Comparison of ENCODE assay signal across 17 cellular contexts in genomic region chr19:29214411-29214810, GRCh38. TPM values are rescaled to one million over a fixed set of nuclear protein-coding genes. Genes with fewer than 3 reads are reported as not detected.
DNase-seq lines count a peak whose midpoint lies in the region; ATAC-seq and TF ChIP-seq lines count a peak whose summit lies in the region.
"Had no signal": no experiment of that assay in that cellular context is flagged by ENCODE, and none has a peak within 500 bp of the region (broad histone marks: within the 10 kb centered on the region; RNA-seq: fewer than 3 reads in every experiment).

No MANE protein-coding gene starts in this region.

- DNase-seq in CD4-positive, CD25-positive, alpha-beta regulatory T cell: no peak
- no peak for DNase-seq in CD8-positive, alpha-beta T cell
- peak; percentile 70 for DNase-seq in esophagus muscularis mucosa (ENCODE audit: extremely low spot score)
- no peak for DNase-seq in body of pancreas
- no peak for DNase-seq in NCI-H1417 (lab: John Stamatoyannopoulos, UW)
- DNase-seq: C1 segment of cervical spinal cord, DMS53, H7, Kasumi-1, MG63, NCI-H1092, NCI-H510A, NCI-H774 had no signal

- no peak for TF ChIP-seq CTCF in CD8-positive, alpha-beta T cell (IDR thresholded peaks at IDR 0.05)
- no peak for TF ChIP-seq CTCF in esophagus muscularis mucosa (IDR thresholded peaks at IDR 0.05)
- TF ChIP-seq CTCF in nephron (IDR thresholded peaks at IDR 0.05; ENCODE audit: unreplicated experiment in 3 of 3): no peak
- no peak for TF ChIP-seq CTCF in body of pancreas (IDR thresholded peaks at IDR 0.05)

- peaks cover 21% of the 10 kb centered on the region for H3K4me1 ChIP-seq in CD4-positive, CD25-positive, alpha-beta regulatory T cell (ENCODE audit: control insufficient read depth, insufficient read depth, low read length, poor library complexity, severe bottlenecking)
- H3K4me1 ChIP-seq in CD8-positive, alpha-beta T cell (ENCODE audit: insufficient read depth, low read length): peaks cover 16% of the 10 kb centered on the region
- peaks cover 14 to 24% (median 20%) of the 10 kb centered on the region in 4 donors for H3K4me1 ChIP-seq in esophagus muscularis mucosa
- peaks cover 17% of the 10 kb centered on the region for H3K4me1 ChIP-seq in body of pancreas

- CTCF ChIA-PET in CD8-positive, alpha-beta T cell (lab: Charles Lee): no interaction called here

- no peaks in the 10 kb centered on the region for H3K27me3 ChIP-seq in CD4-positive, CD25-positive, alpha-beta regulatory T cell (ENCODE audit: control insufficient read depth, insufficient read depth, low read length)
- no peaks in the 10 kb centered on the region for H3K27me3 ChIP-seq in CD8-positive, alpha-beta T cell (ENCODE audit: insufficient read depth, low read length)
- H3K27me3 ChIP-seq in esophagus muscularis mucosa (peaks cover 0 to 5% (median 0%) of the 10 kb centered on the region in 4 donors), body of pancreas (no peaks in the 10 kb centered on the region)

- no peak for TF ChIP-seq EP300 in esophagus muscularis mucosa (IDR thresholded peaks at IDR 0.05)

- no peak for TF ChIP-seq POLR2A in esophagus muscularis mucosa (IDR thresholded peaks at IDR 0.05; ENCODE audit: low read depth)
- no peak for TF ChIP-seq POLR2A in body of pancreas (IDR thresholded peaks at IDR 0.05)

- no peak overlapping the region for H3K4me3 ChIP-seq in CD4-positive, CD25-positive, alpha-beta regulatory T cell (ENCODE audit: low read depth, low read length)
- H3K4me3 ChIP-seq in CD8-positive, alpha-beta T cell (ENCODE audit: low read depth, low read length): no peak overlapping the region
- H3K4me3 ChIP-seq in esophagus muscularis mucosa (no peak overlapping the region), body of pancreas (no peak overlapping the region)

- no peaks in the 10 kb centered on the region for H3K36me3 ChIP-seq in CD4-positive, CD25-positive, alpha-beta regulatory T cell (ENCODE audit: control insufficient read depth, insufficient read depth, low read length)
- no peaks in the 10 kb centered on the region for H3K36me3 ChIP-seq in CD8-positive, alpha-beta T cell (ENCODE audit: insufficient read depth, low read length)
- H3K36me3 ChIP-seq in esophagus muscularis mucosa (no peaks in the 10 kb centered on the region), body of pancreas (replicated peaks in 1 of 2; ENCODE audit: insufficient read depth in 1 of 2, low read depth in 2 of 2) (no peaks in the 10 kb centered on the region)

- POLR2A ChIA-PET in CD8-positive, alpha-beta T cell (lab: Charles Lee): no interaction called here

- H3K9me3 Mint-ChIP-seq in CD4-positive, CD25-positive, alpha-beta regulatory T cell: peaks cover 0 to 3% (median 2%) of the 10 kb centered on the region in 7 donors
- peaks cover 6% of the 10 kb centered on the region for H3K9me3 Mint-ChIP-seq in CD8-positive, alpha-beta T cell
- H3K9me3 Mint-ChIP-seq in nephron: peaks cover 4% of the 10 kb centered on the region

- H3K36me3 Mint-ChIP-seq in CD4-positive, CD25-positive, alpha-beta regulatory T cell: peaks cover 8% of the 10 kb centered on the region
- H3K36me3 Mint-ChIP-seq in CD8-positive, alpha-beta T cell: peaks cover 27% of the 10 kb centered on the region
- H3K36me3 Mint-ChIP-seq in nephron (ENCODE audit: low read depth): peaks cover 26% of the 10 kb centered on the region

- H3K27me3 Mint-ChIP-seq in CD4-positive, CD25-positive, alpha-beta regulatory T cell: peaks cover 23% of the 10 kb centered on the region
- H3K27me3 Mint-ChIP-seq in CD8-positive, alpha-beta T cell (ENCODE audit: low read depth): peaks cover 14% of the 10 kb centered on the region
- peaks cover 16% of the 10 kb centered on the region for H3K27me3 Mint-ChIP-seq in nephron (ENCODE audit: low read depth)

- peak overlapping the region in 3 of 4 donors; percentile 44 to 95 (median 69) for H3K4me3 Mint-ChIP-seq in CD4-positive, CD25-positive, alpha-beta regulatory T cell
- no peak overlapping the region for H3K4me3 Mint-ChIP-seq in CD8-positive, alpha-beta T cell
- H3K4me3 Mint-ChIP-seq in nephron: peak overlapping the region; percentile 67 to 89 (median 75)

- WGBS in esophagus muscularis mucosa: 65% methylated on average over 2 of the region's 2 CpGs
- WGBS in body of pancreas, 2 donors: 50 to 67% methylated on average over 2 of the region's 2 CpGs

- intact Hi-C loops in CD8-positive, alpha-beta T cell (cut with DNase I, micrococcal nuclease): loop anchor here (5.0 to 10.0 kb wide), 6 partner anchors 393 to 2000 kb away; partner anchors contain the start of genes C19orf12 (in 1 of the 2), CCNE1 (in 1 of the 2) and POP4 (in 1 of the 2)
- intact Hi-C loops in esophagus muscularis mucosa (cut with DNase I): no loop called here
- intact Hi-C loops in body of pancreas (cut with DNase I): loop anchor here (10.0 kb wide), 1 partner anchor 450 kb away; the partner anchor contains the start of gene PLEKHF1

- H3K27ac Mint-ChIP-seq in CD4-positive, CD25-positive, alpha-beta regulatory T cell: peak overlapping the region; percentile 35 to 86 (median 80)
- H3K27ac Mint-ChIP-seq in CD8-positive, alpha-beta T cell: peak overlapping the region; percentile 28
- peak overlapping the region in 2 of 3 experiments; percentile 48 to 85 for H3K27ac Mint-ChIP-seq in nephron

- ATAC-seq in CD4-positive, CD25-positive, alpha-beta regulatory T cell (ENCODE audit: low read depth in 2 of 2): no peak
- ATAC-seq in CD8-positive, alpha-beta T cell: no peak
- ATAC-seq in HG03520 (IDR thresholded peaks at IDR 0.05; ENCODE audit: unreplicated experiment): no peak
- no peak for ATAC-seq in body of pancreas
- ATAC-seq in HG02798 (IDR thresholded peaks at IDR 0.05; ENCODE audit: poor library complexity, unreplicated experiment): no peak
- ATAC-seq: Right ventricle myocardium inferior had no signal

- H3K27ac ChIP-seq in CD4-positive, CD25-positive, alpha-beta regulatory T cell (ENCODE audit: insufficient read depth, low read length, poor library complexity, severe bottlenecking): no peak overlapping the region
- H3K27ac ChIP-seq in CD8-positive, alpha-beta T cell (ENCODE audit: low read depth, low read length): no peak overlapping the region
- H3K27ac ChIP-seq in esophagus muscularis mucosa (replicated peaks in 1 of 4) (no peak overlapping the region), body of pancreas (no peak overlapping the region)

- peaks cover 22 to 38% (median 27%) of the 10 kb centered on the region in 4 donors for H3K4me1 Mint-ChIP-seq in CD4-positive, CD25-positive, alpha-beta regulatory T cell
- peaks cover 31% of the 10 kb centered on the region for H3K4me1 Mint-ChIP-seq in CD8-positive, alpha-beta T cell (ENCODE audit: low read depth)
- H3K4me1 Mint-ChIP-seq in nephron: peaks cover 23% of the 10 kb centered on the region

- no peaks in the 10 kb centered on the region for H3K9me3 ChIP-seq in CD4-positive, CD25-positive, alpha-beta regulatory T cell (ENCODE audit: control insufficient read depth in 2 of 2, low read length in 2 of 2)
- H3K9me3 ChIP-seq in CD8-positive, alpha-beta T cell (ENCODE audit: low read length): no peaks in the 10 kb centered on the region
- H3K9me3 ChIP-seq in esophagus muscularis mucosa (no peaks in the 10 kb centered on the region), body of pancreas (no peaks in the 10 kb centered on the region)

RNA-seq across cellular contexts. Expression of gene UQCRFS1, which starts 1.5 kb away (rescaled TPM):
- total RNA-seq in CD4-positive, CD25-positive, alpha-beta regulatory T cell: 27.2 TPM
- polyA plus RNA-seq in CD4-positive, CD25-positive, alpha-beta regulatory T cell: 100 to 1,000 TPM in 2 of 4 donors, 10 to 100 TPM in 2; 85.3 to 108 (median 100) TPM
- 10 to 100 TPM; 31.5 to 31.8 TPM for total RNA-seq in CD8-positive, alpha-beta T cell
- total RNA-seq in esophagus muscularis mucosa: 10 to 100 TPM; 41.1 to 46.4 (median 43.3) TPM
- 10 to 100 TPM; 12.5 to 15.3 TPM for total RNA-seq in body of pancreas

Comparison
In these comparisons a context has a peak if more than half of its experiments do, and no peak if none do; other contexts are left out.
1. H3K27ac Mint-ChIP-seq: peak in every context shown above with its lines; median percentile 80 in CD4-positive, CD25-positive, alpha-beta regulatory T cell; 66 in nephron; 28 in CD8-positive, alpha-beta T cell.